Comparison of ENCODE assay signal across 10 cellular contexts in the genomic region with DNA sequence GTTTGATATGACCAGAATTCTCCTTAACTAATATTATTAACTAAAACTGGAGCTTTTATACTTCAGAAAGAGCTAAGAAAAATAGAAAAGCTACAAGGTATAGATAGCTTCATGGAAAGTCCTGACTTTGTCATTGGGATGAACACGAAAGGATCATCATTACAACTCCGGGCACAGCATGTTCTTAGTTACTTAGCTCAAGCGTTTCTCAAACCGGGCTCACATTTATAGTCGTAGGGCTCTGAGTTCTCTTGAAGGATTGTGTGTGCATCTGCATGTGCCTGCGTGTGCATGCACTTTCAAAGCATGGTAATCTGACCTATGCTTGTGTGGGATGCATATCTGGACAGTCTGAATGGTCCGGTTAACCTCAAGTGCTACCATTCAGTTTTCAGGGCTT. TPM values are rescaled to one million over a fixed set of nuclear protein-coding genes. Genes with fewer than 3 reads are reported as not detected.
"Had no signal": no experiment of that assay in that cellular context is flagged by ENCODE, and none has a peak within 500 bp of the region (broad histone marks: within the 10 kb centered on the region; RNA-seq: fewer than 3 reads in every experiment).

No MANE protein-coding gene starts in this region.

- FAIRE-seq: HTR-8/SVneo, K562 had no signal

- ATAC-seq: HCT116, K562 had no signal

- H2AFZ ChIP-seq: GM23248 had no signal

- H3K27ac ChIP-seq: GM23248 had no signal

- H3K27ac Mint-ChIP-seq: HFFc6 had no signal

- H3K4me3 ChIP-seq: GM23248, HAP-1, K562 had no signal

- H3K36me3 ChIP-seq: HAP-1 had no signal

- H3K4me1 ChIP-seq: HAP-1 had no signal

- H3K9ac ChIP-seq: GM23248 had no signal

- DNase-seq: GM23248, H7, HFFc6, IMR-90, KG1 had no signal

- H3K9me3 ChIP-seq: HAP-1 had no signal

- H3K4me3 Mint-ChIP-seq: HFFc6 had no signal

RNA-seq across cellular contexts. Expression of a gene that starts 20.4 kb away (rescaled TPM):
- total RNA-seq: HT-29 had no signal
